Comparison of ENCODE assay signal across 8 cellular contexts in the genomic region with DNA sequence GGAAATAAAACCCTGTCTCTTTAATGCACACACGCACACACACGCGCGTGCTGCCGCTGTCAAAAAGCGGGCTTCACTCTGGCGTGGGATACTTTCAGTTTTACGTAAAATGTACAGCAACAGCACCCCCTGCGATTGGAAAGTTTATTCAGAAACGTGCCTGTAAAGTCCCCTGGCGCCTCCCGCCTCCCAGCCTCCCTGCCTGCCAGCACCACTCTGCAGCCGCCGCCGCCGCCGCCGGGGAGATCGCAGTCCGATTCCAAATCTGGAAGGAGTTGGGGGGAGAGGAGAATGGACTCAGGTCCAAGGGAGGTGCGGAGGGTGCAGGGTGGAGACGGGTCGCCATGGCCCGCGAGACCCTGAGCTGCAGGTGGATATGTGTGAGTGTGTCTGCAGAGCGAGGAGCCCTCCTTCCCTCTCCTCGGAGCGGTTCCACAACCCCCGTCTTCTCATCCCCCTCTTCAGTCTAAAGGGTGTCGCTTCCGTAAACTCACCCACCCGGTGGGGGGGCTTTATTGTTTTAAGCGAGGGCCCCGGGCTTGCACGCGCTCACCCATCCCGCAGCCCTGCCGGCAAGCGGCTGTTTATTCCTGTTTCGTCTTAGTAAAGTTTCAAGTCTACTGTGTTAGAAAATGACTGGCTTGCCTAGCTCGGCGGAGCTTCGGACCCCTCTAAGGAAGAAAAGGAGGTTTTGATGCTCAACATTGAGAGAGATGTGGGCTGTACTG. TPM values are rescaled to one million over a fixed set of nuclear protein-coding genes. Genes with fewer than 3 reads are reported as not detected.
A peak's percentile ranks its signal among the peaks of the same experiment; 100 is the strongest.
DNase-seq lines count a peak whose midpoint lies in the region; ATAC-seq and FAIRE-seq lines count a peak whose summit lies in the region.

No MANE protein-coding gene starts in this region.

- ATAC-seq in GM21381 (IDR thresholded peaks at IDR 0.05; ENCODE audit: unreplicated experiment) (peak; percentile 29), left ventricle myocardium superior (peak; percentile 39), HG03045 (IDR thresholded peaks at IDR 0.05; ENCODE audit: unreplicated experiment) (no peak)
- peak; percentile 40 to 59 for ATAC-seq in activated naive CD4-positive, alpha-beta T cell treated with anti-CD3 and anti-CD28 coated beads, Interleukin-2, amount 50 U/mL, for 72 hours

- FAIRE-seq in HTR-8/SVneo (lab: Jason Lieb, UNC): peak; percentile 51

- peaks cover 0 to 4% of the 10 kb centered on the region in 2 donors for H3K36me3 Mint-ChIP-seq in activated naive CD4-positive, alpha-beta T cell treated with anti-CD3 and anti-CD28 coated beads, Interleukin-2, amount 50 U/mL, for 72 hours

- DNase-seq in EL (peak; percentile 74), HTR-8/SVneo (ENCODE audit: insufficient read length, low spot score) (peak; percentile 56), RPMI8226 (peak; percentile 90), left ventricle myocardium superior (peak; percentile 67), renal cortical epithelial cell (ENCODE audit: low read depth) (peak; percentile 34)
- peak in 1 of 2 donors; percentile 55 for DNase-seq in activated naive CD4-positive, alpha-beta T cell treated with anti-CD3 and anti-CD28 coated beads, Interleukin-2, amount 50 U/mL, for 72 hours (ENCODE audit: low spot score in 2 of 2)

- H3K27ac Mint-ChIP-seq in activated naive CD4-positive, alpha-beta T cell treated with anti-CD3 and anti-CD28 coated beads, Interleukin-2, amount 50 U/mL, for 72 hours: peak overlapping the region in 1 of 2 donors; percentile 92

- intact Hi-C loops in left ventricle myocardium superior (cut with micrococcal nuclease): no loop called here

- H3K9me3 Mint-ChIP-seq in activated naive CD4-positive, alpha-beta T cell treated with anti-CD3 and anti-CD28 coated beads, Interleukin-2, amount 50 U/mL, for 72 hours: no peaks in the 10 kb centered on the region

RNA-seq across cellular contexts. Expression of gene BCL11A, which starts 1.8 kb away (rescaled TPM):
- under 1 TPM; 0.05 to 0.25 TPM for total RNA-seq in activated naive CD4-positive, alpha-beta T cell treated with anti-CD3 and anti-CD28 coated beads, Interleukin-2, amount 50 U/mL, for 72 hours
- 31.2 TPM for total RNA-seq in left ventricle myocardium superior
- total RNA-seq in renal cortical epithelial cell: 0.80 and 1.0 TPM in 2 replicates

Comparison
In these comparisons a context has a peak if more than half of its experiments do, and no peak if none do; other contexts are left out.
1. RNA of gene BCL11A, which starts 1.8 kb away (total RNA-seq): 31.2 TPM in left ventricle myocardium superior (single experiment); 0.80 to 1.0 TPM in renal cortical epithelial cell and 0.05 to 0.25 TPM in activated naive CD4-positive, alpha-beta T cell treated with anti-CD3 and anti-CD28 coated beads, Interleukin-2, amount 50 U/mL, for 72 hours; every median in the first group is over 10 times any median in the second.